Comparison of ENCODE assay signal across 9 cellular contexts in the genomic region with DNA sequence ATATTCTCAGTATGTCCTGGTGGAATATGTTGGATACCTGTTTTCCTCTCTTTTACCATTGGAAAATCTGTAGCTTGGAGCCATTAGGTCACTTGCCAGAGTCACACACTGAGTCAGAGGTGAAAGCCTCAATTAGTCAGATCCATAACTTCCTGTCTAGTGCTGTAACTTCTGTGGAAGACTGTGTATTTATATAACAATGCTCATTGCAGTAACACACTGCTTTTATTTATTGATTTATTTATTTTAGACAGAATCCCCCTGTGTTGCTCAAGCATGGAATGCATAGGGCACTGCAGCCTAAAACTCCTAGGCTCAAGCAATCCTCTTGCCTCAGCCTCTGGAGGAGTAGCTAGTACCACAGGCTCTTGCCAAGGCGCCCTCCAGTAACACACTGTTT. TPM values are rescaled to one million over a fixed set of nuclear protein-coding genes. Genes with fewer than 3 reads are reported as not detected.
DNase-seq lines count a peak whose midpoint lies in the region; ATAC-seq and TF ChIP-seq lines count a peak whose summit lies in the region.
"Had no signal": no experiment of that assay in that cellular context is flagged by ENCODE, and none has a peak within 500 bp of the region (broad histone marks: within the 10 kb centered on the region; RNA-seq: fewer than 3 reads in every experiment).

No MANE protein-coding gene starts in this region.

- intact Hi-C loops in activated CD4-positive, alpha-beta memory T cell treated with anti-CD3 and anti-CD28 coated beads for 36 hours (cut with micrococcal nuclease), result loop anchor here (1.0 to 2.0 kb wide), 2 partner anchors 65 to 95 kb away; a partner anchor contains a TSS

- H3K36me3 Mint-ChIP-seq in activated CD4-positive, alpha-beta memory T cell treated with anti-CD3 and anti-CD28 coated beads for 36 hours, result peaks cover 2% of the 10 kb centered on the region

- POLR2A ChIA-PET in activated CD4-positive, alpha-beta memory T cell treated with anti-CD3 and anti-CD28 coated beads for 36 hours (lab: Charles Lee), result interaction anchor here (1.8 kb wide), 1 partner anchor 254 kb away, joined by 4 read pairs; no protein-coding TSS in a partner anchor

- no peak overlapping the region for H3K27ac Mint-ChIP-seq in activated CD4-positive, alpha-beta memory T cell treated with anti-CD3 and anti-CD28 coated beads for 36 hours

- H3K36me3 ChIP-seq in muscle layer of colon (ENCODE audit: insufficient read depth, low read length), result no peaks in the 10 kb centered on the region

- H3K27ac ChIP-seq in muscle layer of colon (ENCODE audit: low read depth, low read length), result peak overlapping the region; percentile 62

- peaks cover 1% of the 10 kb centered on the region for H3K27me3 Mint-ChIP-seq in activated CD4-positive, alpha-beta memory T cell treated with anti-CD3 and anti-CD28 coated beads for 36 hours

- no peaks in the 10 kb centered on the region for H3K27me3 ChIP-seq in muscle layer of colon (ENCODE audit: control insufficient read depth in 1 of 2, insufficient read depth in 2 of 2, low read length in 2 of 2)

- peaks cover 33% of the 10 kb centered on the region for H3K4me1 Mint-ChIP-seq in activated CD4-positive, alpha-beta memory T cell treated with anti-CD3 and anti-CD28 coated beads for 36 hours (ENCODE audit: low read depth)

- no peaks in the 10 kb centered on the region for H3K9me3 ChIP-seq in muscle layer of colon (ENCODE audit: low read length)

- CTCF ChIA-PET in activated CD4-positive, alpha-beta memory T cell treated with anti-CD3 and anti-CD28 coated beads for 36 hours (lab: Charles Lee), result no interaction called here

- peak; percentile 78 for DNase-seq in AG10803 (ENCODE audit: low read depth)
- DNase-seq in Kasumi-1 (lab: John Stamatoyannopoulos, UW), result peak; percentile 9 to 11
- DNase-seq in choroid plexus epithelial cell (ENCODE audit: low read depth), result peak; percentile 71
- no peak for DNase-seq in activated CD4-positive, alpha-beta memory T cell treated with anti-CD3 and anti-CD28 coated beads for 36 hours
- no peak for DNase-seq in NCI-H345 (lab: John Stamatoyannopoulos, UW)
- no peak for DNase-seq in SIG-M5 treated with dmso at 0.1 percent for 504 hours (lab: John Stamatoyannopoulos, UW; ENCODE audit: unreplicated experiment)
- DNase-seq: NCI-H774 had no signal

- H3K9ac ChIP-seq in muscle layer of colon (ENCODE audit: low read length), result no peak overlapping the region

- TF ChIP-seq CTCF in AG10803 (conservative IDR thresholded peaks at IDR 0.05; ENCODE audit: low read length) (no peak), choroid plexus epithelial cell (conservative IDR thresholded peaks at IDR 0.05; ENCODE audit: low read depth, low read length) (no peak)

- H3K4me3 Mint-ChIP-seq in activated CD4-positive, alpha-beta memory T cell treated with anti-CD3 and anti-CD28 coated beads for 36 hours, result no peak overlapping the region

- H3K4me3 ChIP-seq in AG10803 (ENCODE audit: low read length) (no peak overlapping the region), choroid plexus epithelial cell (ENCODE audit: low read depth, low read length) (peak overlapping the region; percentile 1), muscle layer of colon (ENCODE audit: low read depth in 1 of 2, low read length in 2 of 2) (no peak overlapping the region)

- peaks cover 37% of the 10 kb centered on the region for H3K4me1 ChIP-seq in muscle layer of colon (ENCODE audit: insufficient read depth, low read length)

- ATAC-seq in GM18873 (IDR thresholded peaks at IDR 0.05; ENCODE audit: low FRiP score, unreplicated experiment), result no peak

- H3K9me3 Mint-ChIP-seq in activated CD4-positive, alpha-beta memory T cell treated with anti-CD3 and anti-CD28 coated beads for 36 hours, result no peaks in the 10 kb centered on the region

RNA-seq across cellular contexts. Expression of a gene that starts 1.3 kb away (rescaled TPM):
- 10 to 100 TPM; 15.5 to 20.4 TPM for total RNA-seq in activated CD4-positive, alpha-beta memory T cell treated with anti-CD3 and anti-CD28 coated beads for 36 hours

Comparison
In these comparisons a context has a peak if more than half of its experiments do, and no peak if none do; other contexts are left out.
1. DNase-seq: peak in AG10803 (single experiment), Kasumi-1 (2 of 2) and choroid plexus epithelial cell (single experiment); none in activated CD4-positive, alpha-beta memory T cell treated with anti-CD3 and anti-CD28 coated beads for 36 hours (single experiment), NCI-H345 (single experiment) and SIG-M5 treated with dmso at 0.1 percent for 504 hours (single experiment).